Comparison of ENCODE assay signal across 1 cellular context in the genomic region with DNA sequence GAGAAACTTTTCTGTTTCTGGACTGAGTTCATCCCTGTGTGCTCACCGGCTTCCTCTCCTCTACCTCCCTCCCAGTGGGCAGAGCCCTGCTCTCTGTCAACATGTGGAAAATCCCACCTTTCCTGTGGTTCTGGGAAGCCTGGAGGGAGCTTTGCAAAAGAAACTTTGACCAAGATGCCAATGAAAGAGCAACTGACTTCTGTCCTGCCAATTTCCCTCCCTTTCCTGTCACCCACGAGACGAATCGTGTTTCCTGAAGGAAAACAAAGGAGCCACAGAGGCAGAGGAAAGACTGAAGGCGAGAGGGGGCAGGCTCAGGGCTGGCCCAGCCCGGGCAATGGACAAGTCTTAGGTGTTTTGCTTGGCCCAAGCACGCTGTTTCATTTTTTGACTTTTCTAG.
TF ChIP-seq lines count a peak whose summit lies in the region.

No MANE protein-coding gene starts in this region.

TF ChIP-seq in H1, 55 proteins besides CTCF, POLR2A, EP300 and RAD21:
- TF ChIP-seq CBX5 (IDR thresholded peaks at IDR 0.05; ENCODE audit: low read depth, low read length) (no peak), TAF7 (optimal IDR thresholded peaks at IDR 0.05; ENCODE audit: borderline replicate concordance, low read depth, low read length) (no peak), TCF12 (IDR thresholded peaks at IDR 0.05; ENCODE audit: low read depth, low read length) (no peak), SUZ12 (IDR thresholded peaks at IDR 0.05; ENCODE audit: low read length) (no peak), BCL11A (IDR thresholded peaks at IDR 0.05; ENCODE audit: low read depth in 2 of 2, low read length in 2 of 2) (no peak), PHF8 (conservative IDR thresholded peaks at IDR 0.05; ENCODE audit: low read depth, low read length) (no peak), JUN (IDR thresholded peaks at IDR 0.05; ENCODE audit: low read depth, low read length) (no peak), HDAC6 (IDR thresholded peaks at IDR 0.05; ENCODE audit: low read depth, low read length) (no peak), NANOG (IDR thresholded peaks at IDR 0.05; ENCODE audit: insufficient read depth, low read depth, low read length, poor library complexity, severe bottlenecking) (no peak), BRCA1 (IDR thresholded peaks at IDR 0.05; ENCODE audit: low read depth, low read length) (no peak)
